ENCODE assay signal across 10 cellular contexts in the genomic region with DNA sequence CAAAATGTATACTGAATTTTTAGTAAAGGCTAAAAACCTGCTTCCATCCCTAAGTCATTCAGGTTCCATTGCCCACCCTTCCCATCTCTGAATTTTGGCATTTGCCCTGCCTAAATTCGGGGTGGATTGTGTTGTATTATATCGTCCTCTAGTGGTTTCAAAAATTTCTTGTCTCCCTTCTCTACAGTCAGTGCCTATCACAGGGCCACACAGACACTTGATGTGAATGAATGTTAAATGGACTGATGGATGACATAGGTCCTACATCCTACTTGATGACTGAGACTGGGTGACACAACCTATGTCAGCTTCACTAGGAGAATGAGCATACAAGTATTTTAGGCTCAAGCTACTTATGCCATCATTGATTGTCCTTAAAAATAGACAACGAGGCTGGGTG. TPM values are rescaled to one million over a fixed set of nuclear protein-coding genes. Genes with fewer than 3 reads are reported as not detected.
A peak's percentile ranks its signal among the peaks of the same experiment; 100 is the strongest.
DNase-seq lines count a peak whose midpoint lies in the region; ATAC-seq and TF ChIP-seq lines count a peak whose summit lies in the region.
"Had no signal": no experiment of that assay in that cellular context is flagged by ENCODE, and none has a peak within 500 bp of the region (broad histone marks: within the 10 kb centered on the region; RNA-seq: fewer than 3 reads in every experiment).

No MANE protein-coding gene starts in this region.

- no peak overlapping the region for H3K27ac ChIP-seq in 22Rv1
- H3K27ac ChIP-seq in RWPE1, result no peak overlapping the region
- H3K27ac ChIP-seq: epithelial cell of prostate had no signal

- CTCF ChIA-PET in RWPE1 (lab: Yijun Ruan, JAX), result interaction anchor here (0.7 to 1.8 kb wide), 2 partner anchors 12 to 45 kb away, joined by 4 to 5 read pairs; a partner anchor contains a TSS

- TF ChIP-seq CTCF in 22Rv1 (IDR thresholded peaks at IDR 0.05) (peak; percentile 51), GM12873 (IDR thresholded peaks at IDR 0.05; ENCODE audit: insufficient read depth, low read depth, low read length, missing control alignments) (peak; percentile 53), RWPE1 (conservative IDR thresholded peaks at IDR 0.05; ENCODE audit: low read depth) (peak; percentile 78), fibroblast of villous mesenchyme (IDR thresholded peaks at IDR 0.05; ENCODE audit: insufficient read depth, low read depth, low read length) (peak; percentile 47)

- DNase-seq in RWPE1 (ENCODE audit: low spot score) (no peak), fibroblast of villous mesenchyme (ENCODE audit: low read depth) (no peak), NCI-H446 treated with DMSO at 0.1 percent for 48 hours (lab: John Stamatoyannopoulos, UW) (no peak), MV-4-11 (lab: John Stamatoyannopoulos, UW) (no peak)
- DNase-seq in stimulated activated naive CD4-positive, alpha-beta T cell treated with Interleukin-2 at 50 U/mL for 16 hours (lab: John Stamatoyannopoulos, UW), result no peak
- DNase-seq: NCI-H1930 had no signal

- POLR2A ChIA-PET in RWPE1 (lab: Yijun Ruan, JAX; ENCODE audit: low non-redundant PET), result no interaction called here

- ATAC-seq in GM18909 (IDR thresholded peaks at IDR 0.05; ENCODE audit: poor library complexity, unreplicated experiment), result no peak

- H3K4me3 ChIP-seq in fibroblast of villous mesenchyme (ENCODE audit: low read depth, low read length), result no peak overlapping the region

RNA-seq across cellular contexts. Expression of a gene that starts 45.6 kb away (rescaled TPM):
- total RNA-seq in fibroblast of villous mesenchyme, result 55.1 and 85.9 TPM in 2 replicates
